In the genomic region with DNA sequence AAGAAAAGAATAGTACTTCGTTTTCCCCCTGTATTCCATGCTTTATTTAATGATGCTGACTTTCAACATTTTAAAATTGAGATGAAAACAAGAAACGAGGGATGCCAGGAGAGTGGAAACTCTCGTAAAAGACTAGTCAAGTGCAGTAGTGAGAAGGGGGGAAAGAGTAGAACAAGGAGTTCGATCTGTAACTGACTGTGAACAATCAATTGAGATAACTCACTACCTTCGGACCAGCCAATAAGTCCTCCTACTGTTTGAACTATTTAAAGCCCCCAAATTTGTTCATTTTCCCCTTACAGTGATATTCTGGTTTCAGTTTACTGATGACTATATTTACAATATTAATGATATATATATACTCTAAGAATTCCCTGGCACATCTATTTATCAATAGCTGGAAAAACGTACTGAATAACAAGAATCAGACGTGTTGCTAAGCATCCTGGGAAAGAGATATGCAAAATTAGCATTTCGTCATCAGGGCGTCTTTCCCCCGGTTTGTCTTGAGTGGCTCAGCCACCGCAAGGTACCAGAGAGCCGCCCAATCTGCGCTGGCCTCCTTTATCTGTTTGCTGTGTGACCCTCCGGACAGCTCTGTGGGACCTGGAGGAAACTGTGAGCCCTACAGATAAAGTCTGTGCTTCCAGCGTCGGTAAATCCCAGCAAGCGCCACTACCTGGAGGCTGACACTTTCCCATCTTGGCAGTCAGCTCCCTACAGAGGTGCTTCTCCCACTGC, we compare ENCODE assay signal across 8 cellular contexts. TPM values are rescaled to one million over a fixed set of nuclear protein-coding genes. Genes with fewer than 3 reads are reported as not detected.
A peak's percentile ranks its signal among the peaks of the same experiment; 100 is the strongest.
DNase-seq lines count a peak whose midpoint lies in the region; ATAC-seq and FAIRE-seq lines count a peak whose summit lies in the region.

No MANE protein-coding gene starts in this region.

- H3K27me3 ChIP-seq in iPS-18a (ENCODE audit: control insufficient read depth, insufficient read depth, low read length) (no peaks in the 10 kb centered on the region), skeletal muscle satellite cell (ENCODE audit: control insufficient read depth, insufficient read depth, low read length) (peaks cover 4% of the 10 kb centered on the region)

- H3K36me3 ChIP-seq in iPS-18a (ENCODE audit: control insufficient read depth, low read depth, low read length) (no peaks in the 10 kb centered on the region), skeletal muscle satellite cell (ENCODE audit: insufficient read depth, low read length) (no peaks in the 10 kb centered on the region)

- no peaks in the 10 kb centered on the region for H3K9me3 ChIP-seq in iPS-18a (ENCODE audit: control insufficient read depth, low read depth, low read length)
- H3K9me3 ChIP-seq in skeletal muscle satellite cell (replicated peaks; ENCODE audit: low read length), result no peaks in the 10 kb centered on the region

- H3K27ac ChIP-seq in iPS-18a (ENCODE audit: low read length), result peak overlapping the region; percentile 25

- H3K4me3 ChIP-seq in iPS-18a (ENCODE audit: low read length), result peak overlapping the region; percentile 82
- H3K4me3 ChIP-seq in skeletal muscle satellite cell (ENCODE audit: low read length), result peak overlapping the region; percentile 74

- peak overlapping the region; percentile 80 for H3K4me2 ChIP-seq in skeletal muscle satellite cell (ENCODE audit: low read length)

- H3K4me1 ChIP-seq in iPS-18a (ENCODE audit: control insufficient read depth, low read depth, low read length) (peaks cover 14% of the 10 kb centered on the region), skeletal muscle satellite cell (ENCODE audit: control insufficient read depth, insufficient read depth, low read length) (peaks cover 20% of the 10 kb centered on the region)

- H3K9ac ChIP-seq in iPS-18a (ENCODE audit: low read length) (peak overlapping the region; percentile 71), skeletal muscle satellite cell (ENCODE audit: low read depth, low read length) (peak overlapping the region; percentile 57)

- DNase-seq in NCI-H2107 treated with DMSO at 0.1 percent for 48 hours (lab: John Stamatoyannopoulos, UW; ENCODE audit: unreplicated experiment) (peak; percentile 87), UCSD-AML1 (lab: John Stamatoyannopoulos, UW; ENCODE audit: unreplicated experiment) (peak; percentile 49), brain pericyte (ENCODE audit: low read depth, low spot score) (peak; percentile 62)

- FAIRE-seq in A204.1 (lab: Jason Lieb, UNC), result peak; percentile 97

- ATAC-seq in GM18858 (IDR thresholded peaks at IDR 0.05; ENCODE audit: unreplicated experiment) (peak; percentile 78), HG03066 (IDR thresholded peaks at IDR 0.05; ENCODE audit: low read depth, unreplicated experiment) (peak; percentile 93)

RNA-seq across cellular contexts. Expression of a gene that starts 41.1 kb away (rescaled TPM):
- total RNA-seq in skeletal muscle satellite cell (2012; rRNA removed), result 282 and 314 TPM in 2 replicates

Comparison
In these comparisons a context has a peak if more than half of its experiments do, and no peak if none do; other contexts are left out.
1. Peak in every context shown above with its lines: DNase-seq, ATAC-seq, H3K4me3 ChIP-seq and H3K27ac ChIP-seq.